Comparison of ENCODE assay signal across 20 cellular contexts in genomic region chr15:69341356-69341755, GRCh38. TPM values are rescaled to one million over a fixed set of nuclear protein-coding genes. Genes with fewer than 3 reads are reported as not detected.
"Had no signal": no experiment of that assay in that cellular context is flagged by ENCODE, and none has a peak within 500 bp of the region (broad histone marks: within the 10 kb centered on the region; RNA-seq: fewer than 3 reads in every experiment).

No MANE protein-coding gene starts in this region.

- H3K27me3 ChIP-seq: colonic mucosa, esophagus muscularis mucosa, neural progenitor cell, ovary, stomach, transverse colon had no signal

- H3K4me1 ChIP-seq: colonic mucosa, esophagus muscularis mucosa, gastroesophageal sphincter, stomach, transverse colon had no signal

- H3K36me3 ChIP-seq: colonic mucosa, esophagus muscularis mucosa, gastroesophageal sphincter, neural progenitor cell, ovary, stomach, thoracic aorta, transverse colon had no signal

- FAIRE-seq: kidney, small intestine had no signal

- H3K9me3 ChIP-seq: colonic mucosa, esophagus muscularis mucosa, gastroesophageal sphincter, ovary, thoracic aorta, transverse colon had no signal

- H3K4me2 ChIP-seq: neural progenitor cell had no signal

- H3K9ac ChIP-seq: neural progenitor cell had no signal

- H3K27ac ChIP-seq: colonic mucosa, esophagus muscularis mucosa, gastroesophageal sphincter, neural progenitor cell, ovary, stomach, thoracic aorta, transverse colon had no signal

- DNase-seq: colonic mucosa; dermis blood vessel endothelial cell; glutamatergic neuron; kidney; left colon; mucosa of descending colon; nucleus accumbens; ovary; right cardiac atrium; small intestine; stimulated activated CD4-positive, alpha-beta T cell treated with anti-CD3 and anti-CD28 coated beads, Interleukin-12 subunit alpha, Interleukin-12 subunit beta, amount 100 ng/mL, for 4 hours; stimulated activated naive CD4-positive, alpha-beta T cell; stomach; substantia nigra; transverse colon had no signal

- H3K4me3 ChIP-seq: colonic mucosa, esophagus muscularis mucosa, gastroesophageal sphincter, mucosa of descending colon, neural progenitor cell, ovary, stomach, thoracic aorta, transverse colon had no signal

- H2AFZ ChIP-seq: neural progenitor cell had no signal

- ATAC-seq: gastroesophageal sphincter; left colon; mucosa of descending colon; natural killer cell treated with Interleukin-12 subunit alpha and Interleukin-12 subunit beta and Interleukin-15 and Interleukin-18, amount 100 ng/mL, for 72 hours; right cardiac atrium had no signal

RNA-seq across cellular contexts. Expression of gene PAQR5, which starts 42.6 kb away (rescaled TPM):
- total RNA-seq: dermis blood vessel endothelial cell; natural killer cell treated with Interleukin-12 subunit alpha and Interleukin-12 subunit beta and Interleukin-15 and Interleukin-18, amount 100 ng/mL, for 72 hours had no signal
